Comparison of ENCODE assay signal across 8 cellular contexts in the genomic region with DNA sequence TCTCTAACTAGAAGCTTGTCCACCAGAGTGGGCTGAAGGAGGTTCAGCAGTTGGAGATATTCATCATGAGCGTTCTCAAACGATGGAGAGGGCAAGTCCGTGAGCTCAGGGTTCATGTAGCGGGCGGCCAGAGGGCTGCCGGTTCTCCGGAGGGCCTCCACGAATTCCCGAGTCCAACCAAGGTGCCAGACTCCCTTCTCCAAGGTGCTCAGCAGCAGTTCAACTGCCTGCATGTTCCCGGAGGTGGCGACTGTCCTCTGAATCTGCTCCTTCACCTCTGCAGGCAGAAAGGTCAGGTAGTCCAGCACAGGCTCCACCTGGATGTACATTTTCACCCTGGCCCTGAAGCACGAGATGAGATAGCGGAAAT. TPM values are rescaled to one million over a fixed set of nuclear protein-coding genes. Genes with fewer than 3 reads are reported as not detected.
DNase-seq lines count a peak whose midpoint lies in the region; ATAC-seq and TF ChIP-seq lines count a peak whose summit lies in the region.

No MANE protein-coding gene starts in this region.

- H3K9me3 ChIP-seq in A673 (ENCODE audit: low read depth, low read length, poor library complexity, severe bottlenecking) (no peaks in the 10 kb centered on the region), stomach smooth muscle (ENCODE audit: control insufficient read depth in 2 of 2, low read length in 2 of 2) (no peaks in the 10 kb centered on the region)

- peaks cover 32% of the 10 kb centered on the region for H3K36me3 Mint-ChIP-seq in T-helper 1 cell treated with Interleukin-12 subunit alpha and Interleukin-12 subunit beta and Interleukin-4 antibody, amounts not matched to agents 30 μg/mL and 1 μg/mL, for 36 hours (ENCODE audit: low read depth)

- CTCF ChIA-PET in A673 (lab: Charles Lee) = interaction anchor here (0.6 kb wide), 1 partner anchor 944 kb away, joined by 3 read pairs; no protein-coding TSS in a partner anchor

- POLR2A ChIA-PET in A673 (lab: Charles Lee; ENCODE audit: low non-redundant PET) = no interaction called here

- H3K27ac Mint-ChIP-seq in T-helper 1 cell treated with Interleukin-12 subunit alpha and Interleukin-12 subunit beta and Interleukin-4 antibody, amounts not matched to agents 30 μg/mL and 1 μg/mL, for 36 hours = peak overlapping the region; percentile 95

- peaks cover 3% of the 10 kb centered on the region for H3K9me3 Mint-ChIP-seq in T-helper 1 cell treated with Interleukin-12 subunit alpha and Interleukin-12 subunit beta and Interleukin-4 antibody, amounts not matched to agents 30 μg/mL and 1 μg/mL, for 36 hours

- H3K9ac ChIP-seq in stomach smooth muscle (ENCODE audit: low read length in 2 of 2) = peak overlapping the region; percentile 65 to 80

- peak overlapping the region; percentile 92 for H3K4me3 Mint-ChIP-seq in T-helper 1 cell treated with Interleukin-12 subunit alpha and Interleukin-12 subunit beta and Interleukin-4 antibody, amounts not matched to agents 30 μg/mL and 1 μg/mL, for 36 hours

- H3K36me3 ChIP-seq in A673 (ENCODE audit: insufficient read depth, low read length, poor library complexity, severe bottlenecking) (no peaks in the 10 kb centered on the region), stomach smooth muscle (ENCODE audit: control insufficient read depth in 2 of 2, insufficient read depth in 2 of 2, low read length in 2 of 2) (no peaks in the 10 kb centered on the region)

- DNase-seq in A673 (ENCODE audit: low spot score) (peak; percentile 12), lower leg skin (ENCODE audit: low spot score in 2 of 2) (peak; percentile 22 to 86), HuH-7.5 (ENCODE audit: low spot score) (no peak)
- DNase-seq in central memory CD4-positive, alpha-beta T cell = peak; percentile 44

- TF ChIP-seq POLR2A in lower leg skin (IDR thresholded peaks at IDR 0.05) = no peak

- 2 to 9% methylated on average over 13 of the region's 13 CpGs for WGBS in lower leg skin, 2 donors

- BruUV-seq in A673 (replicated peaks; lab: Mats Ljungman, UMichigan) = no TSS peak

- ATAC-seq in GM18873 (IDR thresholded peaks at IDR 0.05; ENCODE audit: low FRiP score, unreplicated experiment) (peak; percentile 2), HG03159 (IDR thresholded peaks at IDR 0.05; ENCODE audit: unreplicated experiment) (peak; percentile 10)

- TF ChIP-seq CTCF in A673 (conservative IDR thresholded peaks at IDR 0.05; ENCODE audit: low read depth, low read length) = no peak
- no peak for TF ChIP-seq CTCF in lower leg skin (IDR thresholded peaks at IDR 0.05)

- peak overlapping the region; percentile 77 for H3K4me3 ChIP-seq in A673 (ENCODE audit: low read depth, low read length, poor library complexity, severe bottlenecking)
- peak overlapping the region; percentile 100 for H3K4me3 ChIP-seq in lower leg skin (ENCODE audit: low read depth, poor library complexity, severe bottlenecking)
- peak overlapping the region; percentile 75 to 90 for H3K4me3 ChIP-seq in stomach smooth muscle (ENCODE audit: low read length in 2 of 2)

- no peaks in the 10 kb centered on the region for H3K27me3 ChIP-seq in A673 (replicated peaks; ENCODE audit: insufficient read depth, low read depth, low read length, poor library complexity)
- H3K27me3 ChIP-seq in stomach smooth muscle (ENCODE audit: control insufficient read depth in 1 of 2, insufficient read depth in 2 of 2, low read length in 2 of 2) = no peaks in the 10 kb centered on the region

- intact Hi-C loops in A673 (cut with micrococcal nuclease; ENCODE audit: unreplicated experiment) = no loop called here
- intact Hi-C loops in lower leg skin (cut with DNase I; ENCODE audit: low total_unique reads) = no loop called here

- H3K4me1 ChIP-seq in A673 (ENCODE audit: insufficient read depth, low read length, poor library complexity, severe bottlenecking) = no peaks in the 10 kb centered on the region
- H3K4me1 ChIP-seq in stomach smooth muscle (ENCODE audit: control insufficient read depth, insufficient read depth, low read length) = peaks cover 5% of the 10 kb centered on the region

- peak overlapping the region; percentile 60 for H3K27ac ChIP-seq in A673 (ENCODE audit: low read depth, low read length, poor library complexity, severe bottlenecking)
- no peak overlapping the region for H3K27ac ChIP-seq in stomach smooth muscle (ENCODE audit: low read length)

- peaks cover 57% of the 10 kb centered on the region for H3K4me1 Mint-ChIP-seq in T-helper 1 cell treated with Interleukin-12 subunit alpha and Interleukin-12 subunit beta and Interleukin-4 antibody, amounts not matched to agents 30 μg/mL and 1 μg/mL, for 36 hours (ENCODE audit: low read depth)

- H3K27me3 Mint-ChIP-seq in T-helper 1 cell treated with Interleukin-12 subunit alpha and Interleukin-12 subunit beta and Interleukin-4 antibody, amounts not matched to agents 30 μg/mL and 1 μg/mL, for 36 hours (ENCODE audit: low read depth) = no peaks in the 10 kb centered on the region

RNA-seq across cellular contexts. Expression of gene IFIH1, which starts 0.6 kb away (rescaled TPM):
- total RNA-seq in A673 (2021) = 5.1 and 6.9 TPM in 2 replicates
- 10 to 100 TPM in 1 of 4 donors, 1 to 10 TPM in 3; 7.9 to 15.8 (median 8.7) TPM for total RNA-seq in lower leg skin

RNA-seq across cellular contexts. Expression of gene GCA, which starts 26.0 kb away (rescaled TPM):
- total RNA-seq in A673 (2021) (7.0 and 11.6 TPM in 2 replicates), lower leg skin (10 to 100 TPM in 3 of 4 donors, 1 to 10 TPM in 1; 7.5 to 32.6 (median 20.2) TPM)
